Comparison of ENCODE assay signal across 10 cellular contexts in genomic region chr16:75087040-75087979, GRCh38. TPM values are rescaled to one million over a fixed set of nuclear protein-coding genes. Genes with fewer than 3 reads are reported as not detected.
A peak's percentile ranks its signal among the peaks of the same experiment; 100 is the strongest.
DNase-seq lines count a peak whose midpoint lies in the region; ATAC-seq and TF ChIP-seq lines count a peak whose summit lies in the region.
"Had no signal": no experiment of that assay in that cellular context is flagged by ENCODE, and none has a peak within 500 bp of the region (broad histone marks: within the 10 kb centered on the region; RNA-seq: fewer than 3 reads in every experiment).

No MANE protein-coding gene starts in this region.

- no peaks in the 10 kb centered on the region for H3K27me3 Mint-ChIP-seq in activated CD4-positive, alpha-beta T cell treated with anti-CD3 and anti-CD28 coated beads, Interleukin-2, amount 10 ng/mL, durations not matched to agents 7 days and 5 days
- H3K27me3 Mint-ChIP-seq: stimulated activated naive CD8-positive, alpha-beta T cell treated with anti-CD3 and anti-CD28 coated beads, Interleukin-15, Interleukin-2, amounts not matched to agents 100 ng/mL and 50 ng/mL, for 24 hours had no signal

- H3K9ac ChIP-seq in colonic mucosa (ENCODE audit: low read depth in 2 of 2, low read length in 2 of 2), result peak overlapping the region in 1 of 2 donors; percentile 31
- peak overlapping the region; percentile 9 for H3K9ac ChIP-seq in muscle layer of colon (ENCODE audit: low read length)

- no peak for ATAC-seq in HG03025 (IDR thresholded peaks at IDR 0.05; ENCODE audit: low FRiP score, unreplicated experiment)

- H3K36me3 ChIP-seq in colonic mucosa, result no peaks in the 10 kb centered on the region
- H3K36me3 ChIP-seq in muscle layer of colon (ENCODE audit: insufficient read depth, low read length), result no peaks in the 10 kb centered on the region

- H3K27me3 ChIP-seq in colonic mucosa, result no peaks in the 10 kb centered on the region
- no peaks in the 10 kb centered on the region for H3K27me3 ChIP-seq in muscle layer of colon (ENCODE audit: control insufficient read depth in 1 of 2, insufficient read depth in 2 of 2, low read length in 2 of 2)

- intact Hi-C loops in colonic mucosa (cut with DNase I) (no loop called here), lower leg skin (cut with DNase I; ENCODE audit: low total_unique reads) (no loop called here)

- CTCF ChIA-PET in activated CD4-positive, alpha-beta T cell treated with anti-CD3 and anti-CD28 coated beads, Interleukin-2, amount 10 ng/mL, durations not matched to agents 7 days and 5 days (lab: Charles Lee), result interaction anchor here (1.0 to 2.5 kb wide), 2 partner anchors 11 to 55 kb away, joined by 4 to 10 read pairs; no protein-coding TSS in a partner anchor

- H3K4me1 ChIP-seq in colonic mucosa, result peaks cover 7% of the 10 kb centered on the region
- peaks cover 78% of the 10 kb centered on the region for H3K4me1 ChIP-seq in muscle layer of colon (ENCODE audit: insufficient read depth, low read length)

- peak overlapping the region; percentile 46 for H3K27ac ChIP-seq in colonic mucosa
- H3K27ac ChIP-seq in muscle layer of colon (ENCODE audit: low read depth, low read length), result peak overlapping the region; percentile 74
- H3K27ac ChIP-seq: epithelial cell of prostate had no signal

- no peak for TF ChIP-seq POLR2A in lower leg skin (IDR thresholded peaks at IDR 0.05)

- H3K4me3 ChIP-seq in colonic mucosa (no peak overlapping the region), muscle layer of colon (ENCODE audit: low read depth in 1 of 2, low read length in 2 of 2) (peak overlapping the region in 1 of 2 donors; percentile 20), lower leg skin (ENCODE audit: low read depth, poor library complexity, severe bottlenecking) (no peak overlapping the region)

- H3K4me1 Mint-ChIP-seq in activated CD4-positive, alpha-beta T cell treated with anti-CD3 and anti-CD28 coated beads, Interleukin-2, amount 10 ng/mL, durations not matched to agents 7 days and 5 days, result peaks cover 24% of the 10 kb centered on the region

- POLR2A ChIA-PET in activated CD4-positive, alpha-beta T cell treated with anti-CD3 and anti-CD28 coated beads, Interleukin-2, amount 10 ng/mL, durations not matched to agents 7 days and 5 days (lab: Charles Lee), result no interaction called here

- TF ChIP-seq CTCF in colonic mucosa (IDR thresholded peaks at IDR 0.05) (no peak), lower leg skin (IDR thresholded peaks at IDR 0.05) (no peak)

- H3K27ac Mint-ChIP-seq in activated CD4-positive, alpha-beta T cell treated with anti-CD3 and anti-CD28 coated beads, Interleukin-2, amount 10 ng/mL, durations not matched to agents 7 days and 5 days, result no peak overlapping the region
- H3K27ac Mint-ChIP-seq: stimulated activated naive CD8-positive, alpha-beta T cell treated with anti-CD3 and anti-CD28 coated beads, Interleukin-15, Interleukin-2, amounts not matched to agents 100 ng/mL and 50 ng/mL, for 24 hours had no signal

- no peak overlapping the region for H3K4me3 Mint-ChIP-seq in activated CD4-positive, alpha-beta T cell treated with anti-CD3 and anti-CD28 coated beads, Interleukin-2, amount 10 ng/mL, durations not matched to agents 7 days and 5 days
- H3K4me3 Mint-ChIP-seq: stimulated activated naive CD8-positive, alpha-beta T cell treated with anti-CD3 and anti-CD28 coated beads, Interleukin-15, Interleukin-2, amounts not matched to agents 100 ng/mL and 50 ng/mL, for 24 hours had no signal

- no peaks in the 10 kb centered on the region for H3K9me3 Mint-ChIP-seq in activated CD4-positive, alpha-beta T cell treated with anti-CD3 and anti-CD28 coated beads, Interleukin-2, amount 10 ng/mL, durations not matched to agents 7 days and 5 days
- H3K9me3 Mint-ChIP-seq: stimulated activated naive CD8-positive, alpha-beta T cell treated with anti-CD3 and anti-CD28 coated beads, Interleukin-15, Interleukin-2, amounts not matched to agents 100 ng/mL and 50 ng/mL, for 24 hours had no signal

- DNase-seq in DMS53 (lab: John Stamatoyannopoulos, UW), result peak; percentile 97
- peak; percentile 80 for DNase-seq in NCI-H2107 treated with DMSO at 0.1 percent for 48 hours (lab: John Stamatoyannopoulos, UW; ENCODE audit: unreplicated experiment)
- peak; percentile 70 for DNase-seq in colonic mucosa
- no peak for DNase-seq in lower leg skin (ENCODE audit: low spot score in 2 of 2)
- no peak for DNase-seq in activated CD4-positive, alpha-beta T cell treated with anti-CD3 and anti-CD28 coated beads, Interleukin-2, amount 10 ng/mL, durations not matched to agents 7 days and 5 days
- no peak for DNase-seq in LoVo (ENCODE audit: low spot score)

- no peaks in the 10 kb centered on the region for H3K9me3 ChIP-seq in colonic mucosa
- no peaks in the 10 kb centered on the region for H3K9me3 ChIP-seq in muscle layer of colon (ENCODE audit: low read length)

- 33 to 43% methylated on average over 13 of the region's 13 CpGs for WGBS in lower leg skin, 2 donors

- peaks cover 5% of the 10 kb centered on the region for H3K36me3 Mint-ChIP-seq in activated CD4-positive, alpha-beta T cell treated with anti-CD3 and anti-CD28 coated beads, Interleukin-2, amount 10 ng/mL, durations not matched to agents 7 days and 5 days (ENCODE audit: low read depth)

RNA-seq across cellular contexts. Expression of gene LDHD, which starts 29.3 kb away (rescaled TPM):
- total RNA-seq in colonic mucosa (100 to 1,000 TPM in 1 of 2 donors, 10 to 100 TPM in 1; 31.4 to 105 TPM), lower leg skin (10 to 100 TPM in 2 of 4 donors, 1 to 10 TPM in 2; 5.9 to 21.9 (median 8.9) TPM)
- total RNA-seq in activated CD4-positive, alpha-beta T cell treated with anti-CD3 and anti-CD28 coated beads, Interleukin-2, amount 10 ng/mL, durations not matched to agents 7 days and 5 days, result under 1 TPM in 1 of 2 experiments, not detected in 1; 0.20 TPM

Comparison
In these comparisons a context has a peak if more than half of its experiments do, and no peak if none do; other contexts are left out.
1. DNase-seq: peak in DMS53 (single experiment), NCI-H2107 treated with DMSO at 0.1 percent for 48 hours (single experiment) and colonic mucosa (single experiment); none in lower leg skin (0 of 2), activated CD4-positive, alpha-beta T cell treated with anti-CD3 and anti-CD28 coated beads, Interleukin-2, amount 10 ng/mL, durations not matched to agents 7 days and 5 days (single experiment) and LoVo (single experiment).
2. RNA of gene LDHD, which starts 29.3 kb away (total RNA-seq): 31.4 to 105 TPM in colonic mucosa and 5.9 to 21.9 TPM in lower leg skin; 0.20 TPM in activated CD4-positive, alpha-beta T cell treated with anti-CD3 and anti-CD28 coated beads, Interleukin-2, amount 10 ng/mL, durations not matched to agents 7 days and 5 days; every median in the first group is over 4 times any median in the second.